7 cellular contexts compared by ENCODE assay signal in genomic region chr13:60577761-60578160, GRCh38.
"Had no signal": no experiment of that assay in that cellular context is flagged by ENCODE, and none has a peak within 500 bp of the region (broad histone marks: within the 10 kb centered on the region; RNA-seq: fewer than 3 reads in every experiment).

No MANE protein-coding gene starts in this region.

- H3K36me3 ChIP-seq: HAP-1 had no signal

- H3K4me3 ChIP-seq: GM23248, HAP-1 had no signal

- DNase-seq: GM23248, GOT3, H7, HFFc6, IMR-90 had no signal

- H3K9me3 ChIP-seq: HAP-1 had no signal

- ATAC-seq: HCT116 had no signal
